Comparison of ENCODE assay signal across 24 cellular contexts in the genomic region with DNA sequence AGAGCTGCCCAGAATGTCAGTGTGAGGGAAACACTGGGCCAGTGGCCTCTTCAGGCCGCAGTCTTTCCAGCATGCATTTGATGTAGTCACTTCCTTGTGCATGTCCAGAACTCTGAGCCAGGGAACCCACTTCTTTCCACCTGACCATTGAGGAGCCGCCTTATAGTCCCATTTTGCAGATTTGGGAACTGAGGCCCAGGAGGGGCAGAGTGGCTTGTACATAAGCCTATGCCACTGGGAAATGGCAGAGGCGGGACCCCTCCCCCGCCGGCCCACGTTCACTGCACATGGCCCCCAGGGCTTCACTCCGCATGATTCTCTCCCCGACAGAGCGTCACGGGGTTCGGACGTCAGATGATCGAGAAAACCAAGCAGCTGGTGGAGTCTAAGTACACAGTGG. TPM values are rescaled to one million over a fixed set of nuclear protein-coding genes. Genes with fewer than 3 reads are reported as not detected.
"Had no signal": no experiment of that assay in that cellular context is flagged by ENCODE, and none has a peak within 500 bp of the region (broad histone marks: within the 10 kb centered on the region; RNA-seq: fewer than 3 reads in every experiment).

No MANE protein-coding gene starts in this region.

- H3K9me3 ChIP-seq: esophagus muscularis mucosa, gastroesophageal sphincter, right atrium auricular region had no signal

- H3K27me3 ChIP-seq: right atrium auricular region had no signal

- ATAC-seq: gastroesophageal sphincter; naive thymus-derived CD8-positive, alpha-beta T cell had no signal

- H3K4me3 ChIP-seq: coronary artery, dorsolateral prefrontal cortex, esophagus muscularis mucosa, gastroesophageal sphincter, right atrium auricular region had no signal

- DNase-seq: central memory CD4-positive, alpha-beta T cell; dorsolateral prefrontal cortex; effector memory CD4-positive, alpha-beta T cell; kidney glomerular epithelial cell; naive thymus-derived CD8-positive, alpha-beta T cell; posterior cingulate gyrus; small intestine; stimulated activated CD4-positive, alpha-beta T cell treated with anti-CD3 and anti-CD28 coated beads, Interleukin-12 subunit alpha, Interleukin-12 subunit beta, amount 100 ng/mL, for 4 hours; stimulated activated naive CD4-positive, alpha-beta T cell treated with Interleukin-2 at 50 U/mL for 16 hours had no signal

- H3K27ac Mint-ChIP-seq: type B pancreatic cell had no signal

- H3K27ac ChIP-seq: coronary artery, dorsolateral prefrontal cortex, epithelial cell of prostate, esophagus muscularis mucosa, gastroesophageal sphincter, right atrium auricular region had no signal

- H3K4me3 Mint-ChIP-seq: naive thymus-derived CD8-positive, alpha-beta T cell; type B pancreatic cell had no signal

- FAIRE-seq: islet of Langerhans, small intestine had no signal

- H3K4me1 ChIP-seq: right atrium auricular region had no signal

- H3K9me3 Mint-ChIP-seq: naive thymus-derived CD8-positive, alpha-beta T cell; type B pancreatic cell had no signal

- H3K27me3 Mint-ChIP-seq: naive thymus-derived CD8-positive, alpha-beta T cell; type B pancreatic cell had no signal

- H3K36me3 Mint-ChIP-seq: type B pancreatic cell had no signal

RNA-seq across cellular contexts. Expression of gene SPIB, which starts 5.6 kb away (rescaled TPM):
- total RNA-seq: chondrocyte, fibroblast of villous mesenchyme, gastroesophageal sphincter, lung microvascular endothelial cell, mesenteric fat pad, osteocyte, right atrium auricular region had no signal
- polyA plus RNA-seq: neural cell had no signal

RNA-seq across cellular contexts. Expression of gene MYBPC2, which starts 19.6 kb away (rescaled TPM):
- total RNA-seq: chondrocyte; esophagus muscularis mucosa; fibroblast of villous mesenchyme; gastroesophageal sphincter; lung microvascular endothelial cell; mesenteric fat pad; naive thymus-derived CD8-positive, alpha-beta T cell; osteocyte; right atrium auricular region had no signal
- polyA plus RNA-seq: liver; naive thymus-derived CD8-positive, alpha-beta T cell; neural cell had no signal

RNA-seq across cellular contexts. Expression of gene NAPSA, which starts 47.7 kb away (rescaled TPM):
- total RNA-seq: mononuclear cell had no signal
- polyA plus RNA-seq: neural cell had no signal
